16 cellular contexts compared by ENCODE assay signal in genomic region chr9:136531186-136531903, GRCh38. TPM values are rescaled to one million over a fixed set of nuclear protein-coding genes. Genes with fewer than 3 reads are reported as not detected.
DNase-seq lines count a peak whose midpoint lies in the region; FAIRE-seq and TF ChIP-seq lines count a peak whose summit lies in the region.
"Had no signal": no experiment of that assay in that cellular context is flagged by ENCODE, and none has a peak within 500 bp of the region (broad histone marks: within the 10 kb centered on the region; RNA-seq: fewer than 3 reads in every experiment).

No MANE protein-coding gene starts in this region.

- peaks cover 57% of the 10 kb centered on the region for H3K4me1 ChIP-seq in endothelial cell of umbilical vein (ENCODE audit: control insufficient read depth, extremely low read depth, insufficient read depth, low read length)
- H3K4me1 ChIP-seq in neuronal stem cell (ENCODE audit: control insufficient read depth in 2 of 2, insufficient read depth in 1 of 2, low read depth in 1 of 2, low read length in 2 of 2) = peaks cover 2 to 54% of the 10 kb centered on the region in 2 donors
- H3K4me1 ChIP-seq: HAP-1, parathyroid adenoma had no signal

- peak overlapping the region; percentile 51 for H2AK5ac ChIP-seq in neuronal stem cell (ENCODE audit: low read depth, low read length)

- no peaks in the 10 kb centered on the region for H4K20me1 ChIP-seq in endothelial cell of umbilical vein (replicated peaks; ENCODE audit: control insufficient read depth, extremely low read depth, insufficient read depth, low read length)

- H2BK15ac ChIP-seq in neuronal stem cell (ENCODE audit: low read length) = no peak overlapping the region

- no peak for TF ChIP-seq CTCF in C4-2B (conservative IDR thresholded peaks at IDR 0.05)
- TF ChIP-seq CTCF in RWPE1 (conservative IDR thresholded peaks at IDR 0.05; ENCODE audit: low read depth) = no peak
- TF ChIP-seq CTCF in endothelial cell of umbilical vein (IDR thresholded peaks at IDR 0.05; ENCODE audit: extremely low read depth in 1 of 2, insufficient read depth in 1 of 2, low read depth in 1 of 2, low read length in 2 of 2) = no peak
- no peak for TF ChIP-seq CTCF in CD14-positive monocyte (IDR thresholded peaks at IDR 0.05)

- H3K9me3 Mint-ChIP-seq in CD14-positive monocyte = peaks cover 0 to 2% (median 0%) of the 10 kb centered on the region in 7 donors
- H3K9me3 Mint-ChIP-seq: stimulated activated memory B cell treated with anti-CD40 and anti-IgM and Interleukin-4, amounts not matched to agents 10 μg/mL and 1 μg/mL and 100 μg/mL, for 72 hours had no signal

- peak overlapping the region in 1 of 2 donors; percentile 62 for H3K4me3 Mint-ChIP-seq in CD14-positive monocyte

- intact Hi-C loops in endothelial cell of umbilical vein (cut with micrococcal nuclease) (loop anchor here (2.0 kb wide), 1 partner anchor 13 kb away; no protein-coding TSS in a partner anchor), CD14-positive monocyte (cut with micrococcal nuclease) (loop anchor here in 1 of 2 donors (5.0 kb wide), 1 partner anchor 96 kb away; no protein-coding TSS in a partner anchor)

- H3K27ac ChIP-seq in C4-2B (peak overlapping the region; percentile 41; the same call in 1 of the 2 replicates), RWPE1 (peak overlapping the region; percentile 83), endothelial cell of umbilical vein (ENCODE audit: insufficient read depth, low read depth, low read length) (peak overlapping the region; percentile 84), neuronal stem cell (replicated peaks; ENCODE audit: low read length) (peak overlapping the region; percentile 78)
- H3K27ac ChIP-seq: parathyroid adenoma had no signal

- H3K4me2 ChIP-seq in endothelial cell of umbilical vein (ENCODE audit: insufficient read depth, low read length) (no peak overlapping the region), neuronal stem cell (ENCODE audit: insufficient read depth, low read length, poor library complexity, severe bottlenecking) (no peak overlapping the region)

- TF ChIP-seq POLR2A in endothelial cell of umbilical vein (IDR thresholded peaks at IDR 0.05; ENCODE audit: low read depth, low read length) = no peak

- peaks cover 94% of the 10 kb centered on the region for H3K79me2 ChIP-seq in endothelial cell of umbilical vein (ENCODE audit: control insufficient read depth, insufficient read depth, low read length)

- no peak overlapping the region for H3K23ac ChIP-seq in neuronal stem cell (ENCODE audit: low read depth, low read length, poor library complexity)

- H4K91ac ChIP-seq in neuronal stem cell (ENCODE audit: low read depth, low read length, poor library complexity) = no peak overlapping the region

- H3K4me1 Mint-ChIP-seq in CD14-positive monocyte = peaks cover 57% of the 10 kb centered on the region

- H3K18ac ChIP-seq in neuronal stem cell (ENCODE audit: low read length) = peak overlapping the region; percentile 92

- H2AFZ ChIP-seq in endothelial cell of umbilical vein (ENCODE audit: low read depth, low read length) = no peak overlapping the region
- H2AFZ ChIP-seq in neuronal stem cell (ENCODE audit: low read length) = no peak overlapping the region
- H2AFZ ChIP-seq: parathyroid adenoma had no signal

- no peaks in the 10 kb centered on the region for H3K9me1 ChIP-seq in endothelial cell of umbilical vein (replicated peaks; ENCODE audit: control insufficient read depth, extremely low read depth, insufficient read depth, low read length)

- H3K36me3 Mint-ChIP-seq in CD14-positive monocyte = peaks cover 22 to 38% of the 10 kb centered on the region in 2 donors

- H3K27me3 ChIP-seq in endothelial cell of umbilical vein (ENCODE audit: control insufficient read depth in 2 of 2, insufficient read depth in 2 of 2, low read length in 2 of 2) (no peaks in the 10 kb centered on the region), neuronal stem cell (ENCODE audit: control insufficient read depth in 3 of 3, insufficient read depth in 3 of 3, low read depth in 1 of 3, low read length in 3 of 3) (no peaks in the 10 kb centered on the region)

- no peak for DNase-seq in RWPE1 (ENCODE audit: low spot score)
- no peak for DNase-seq in endothelial cell of umbilical vein (ENCODE audit: low read depth, low spot score)
- DNase-seq in neuronal stem cell (ENCODE audit: low spot score) = no peak
- no peak for DNase-seq in CD14-positive monocyte (ENCODE audit: low spot score)
- DNase-seq in NCI-H2107 (lab: John Stamatoyannopoulos, UW) = no peak
- DNase-seq in globus pallidus (ENCODE audit: low spot score) = no peak
- DNase-seq in foreskin melanocyte = no peak
- DNase-seq: activated CD4-positive, alpha-beta T cell treated with anti-CD3 and anti-CD28 coated beads, Interleukin-2, amount 50 U/mL, for 48 hours; C1 segment of cervical spinal cord; NCI-H446 had no signal

- H3K14ac ChIP-seq in neuronal stem cell (ENCODE audit: low read length) = no peak overlapping the region

- CTCF ChIA-PET in RWPE1 (lab: Yijun Ruan, JAX) = interaction anchor here (0.6 kb wide), 1 partner anchor 47 kb away, joined by 3 read pairs; no protein-coding TSS in a partner anchor
- CTCF ChIA-PET in endothelial cell of umbilical vein (lab: Charles Lee) = interaction anchor here (1.0 to 1.3 kb wide), 2 partner anchors 94 to 100 kb away, joined by 3 read pairs; no protein-coding TSS in a partner anchor

- H2BK12ac ChIP-seq in neuronal stem cell (ENCODE audit: low read length) = no peak overlapping the region

- FAIRE-seq in endothelial cell of umbilical vein (lab: Jason Lieb, UNC) = no peak
- FAIRE-seq: frontal cortex, RCC 7860 had no signal

- no TSS peak for BruUV-seq in endothelial cell of umbilical vein (replicated peaks; lab: Mats Ljungman, UMichigan)

- H3K4me3 ChIP-seq in endothelial cell of umbilical vein (replicated peaks in 1 of 3; ENCODE audit: insufficient read depth in 1 of 3, low read depth in 1 of 3, low read length in 3 of 3) = no peak overlapping the region
- H3K4me3 ChIP-seq in neuronal stem cell (ENCODE audit: low read length in 2 of 2) = no peak overlapping the region
- H3K4me3 ChIP-seq: HAP-1 had no signal

- POLR2A ChIA-PET in RWPE1 (lab: Yijun Ruan, JAX; ENCODE audit: low non-redundant PET) = interaction anchor here (1.1 kb wide), 1 partner anchor 16 kb away, joined by 3 read pairs; no protein-coding TSS in a partner anchor
- POLR2A ChIA-PET in endothelial cell of umbilical vein (lab: Charles Lee) = interaction anchor here (1.8 kb wide), 1 partner anchor 11 kb away, joined by 9 read pairs; no protein-coding TSS in a partner anchor

- H3K36me3 ChIP-seq in endothelial cell of umbilical vein (ENCODE audit: control insufficient read depth in 2 of 2, extremely low read depth in 1 of 2, insufficient read depth in 2 of 2, low read length in 2 of 2) (peaks cover 6 to 15% of the 10 kb centered on the region in 2 experiments), neuronal stem cell (replicated peaks in 1 of 2; ENCODE audit: control insufficient read depth in 2 of 2, insufficient read depth in 2 of 2, low read length in 2 of 2) (peaks cover 16 to 35% of the 10 kb centered on the region in 2 donors)
- H3K36me3 ChIP-seq: HAP-1 had no signal

- peaks cover 45% of the 10 kb centered on the region for H3K79me1 ChIP-seq in neuronal stem cell (ENCODE audit: low read depth, low read length)

- dilution Hi-C loops in endothelial cell of umbilical vein (cut with MboI; ENCODE audit: extremely low pct_ligation_motif_present, low sequenced_read_pairs) = no loop called here

- no CpG with 5 or more reads among the region's 37 CpGs for WGBS in neuronal stem cell (ENCODE audit: extremely low coverage in 2 of 2, insufficient read length in 2 of 2, insufficient replicate concordance in 1 of 2), 2 donors

- peak overlapping the region; percentile 57 for H2BK5ac ChIP-seq in neuronal stem cell (ENCODE audit: low read length)

- peak overlapping the region in 1 of 7 donors; percentile 54 for H3K27ac Mint-ChIP-seq in CD14-positive monocyte

- H2BK120ac ChIP-seq in neuronal stem cell (ENCODE audit: low read depth, low read length) = no peak overlapping the region

- H3K27me3 Mint-ChIP-seq in CD14-positive monocyte (ENCODE audit: low read depth in 3 of 3) = peaks cover 21 to 44% (median 25%) of the 10 kb centered on the region in 3 donors
- H3K27me3 Mint-ChIP-seq: stimulated activated memory B cell treated with anti-CD40 and anti-IgM and Interleukin-4, amounts not matched to agents 10 μg/mL and 1 μg/mL and 100 μg/mL, for 72 hours had no signal

- H3K9me3 ChIP-seq in endothelial cell of umbilical vein (replicated peaks; ENCODE audit: control insufficient read depth, insufficient read depth, low read length) = no peaks in the 10 kb centered on the region
- H3K9me3 ChIP-seq in neuronal stem cell (replicated peaks in 1 of 2; ENCODE audit: control insufficient read depth in 2 of 2, insufficient read depth in 1 of 2, low read depth in 1 of 2, low read length in 2 of 2) = peaks cover 0 to 2% of the 10 kb centered on the region in 2 donors
- H3K9me3 ChIP-seq: HAP-1 had no signal

- H3K9ac ChIP-seq in endothelial cell of umbilical vein (replicated peaks; ENCODE audit: extremely low read depth, insufficient read depth, low read length) (no peak overlapping the region), neuronal stem cell (ENCODE audit: low read depth, low read length, poor library complexity) (no peak overlapping the region)
- H3K9ac ChIP-seq: parathyroid adenoma had no signal

- no peak overlapping the region for H4K8ac ChIP-seq in neuronal stem cell (ENCODE audit: low read depth, low read length)

- H3K4ac ChIP-seq in neuronal stem cell (ENCODE audit: low read length) = no peak overlapping the region

RNA-seq across cellular contexts. Expression of gene NOTCH1, which starts 14.5 kb away (rescaled TPM):
- total RNA-seq in endothelial cell of umbilical vein = 153 and 161 TPM in 2 replicates
- polyA plus RNA-seq in endothelial cell of umbilical vein = 27.0 and 31.7 TPM in 2 replicates
- polyA plus RNA-seq in endothelial cell of umbilical vein (2011; cell fraction: cytosol; rRNA removed) = 22.4 and 26.2 TPM in 2 replicates
- polyA plus RNA-seq in endothelial cell of umbilical vein (2011; cell fraction: nucleus; rRNA removed) = 75.3 and 84.8 TPM in 2 replicates
- 33.7 and 50.3 TPM in 2 replicates for polyA plus RNA-seq in endothelial cell of umbilical vein (2012)
- polyA minus RNA-seq in endothelial cell of umbilical vein = 52.5 and 73.2 TPM in 2 replicates
- 13.9 TPM for polyA minus RNA-seq in endothelial cell of umbilical vein (2011; cell fraction: cytosol; rRNA and poly(A)+ RNA removed)
- polyA minus RNA-seq in endothelial cell of umbilical vein (2011; cell fraction: nucleus; rRNA and poly(A)+ RNA removed) = 49.7 and 95.4 TPM in 2 replicates
- polyA plus RNA-seq in neuronal stem cell (2013, experiment 1 of 2) = 32.9 TPM
- polyA plus RNA-seq in neuronal stem cell (2013, experiment 2 of 2) = 33.2 TPM
- 1 to 10 TPM; 1.4 to 2.2 TPM for polyA plus RNA-seq in CD14-positive monocyte

RNA-seq across cellular contexts. Expression of gene SEC16A, which starts 48.5 kb away (rescaled TPM):
- 76.7 and 80.6 TPM in 2 replicates for total RNA-seq in endothelial cell of umbilical vein
- 33.5 and 34.5 TPM in 2 replicates for polyA plus RNA-seq in endothelial cell of umbilical vein
- 38.4 and 38.9 TPM in 2 replicates for polyA plus RNA-seq in endothelial cell of umbilical vein (2011; cell fraction: cytosol; rRNA removed)
- polyA plus RNA-seq in endothelial cell of umbilical vein (2011; cell fraction: nucleus; rRNA removed) = 116 and 118 TPM in 2 replicates
- polyA plus RNA-seq in endothelial cell of umbilical vein (2012) = 61.7 and 62.2 TPM in 2 replicates
- 41.8 and 45.2 TPM in 2 replicates for polyA minus RNA-seq in endothelial cell of umbilical vein
- 46.3 TPM for polyA minus RNA-seq in endothelial cell of umbilical vein (2011; cell fraction: cytosol; rRNA and poly(A)+ RNA removed)
- 40.9 and 44.0 TPM in 2 replicates for polyA minus RNA-seq in endothelial cell of umbilical vein (2011; cell fraction: nucleus; rRNA and poly(A)+ RNA removed)
- polyA plus RNA-seq in neuronal stem cell (2013, experiment 1 of 2) = 14.7 TPM
- 15.9 TPM for polyA plus RNA-seq in neuronal stem cell (2013, experiment 2 of 2)
- 10 to 100 TPM; 11.1 to 19.1 TPM for polyA plus RNA-seq in CD14-positive monocyte

Comparison
In these comparisons a context has a peak if more than half of its experiments do, and no peak if none do; other contexts are left out.
1. RNA of gene NOTCH1, which starts 14.5 kb away (polyA plus RNA-seq): 22.4 to 84.8 TPM in endothelial cell of umbilical vein; 1.4 to 2.2 TPM in CD14-positive monocyte; every median in the first group is over 4 times any median in the second.
2. Peak in every context shown above with its lines, with median percentiles within 50 percentile points of each other: H3K27ac ChIP-seq.